In the genomic region with DNA sequence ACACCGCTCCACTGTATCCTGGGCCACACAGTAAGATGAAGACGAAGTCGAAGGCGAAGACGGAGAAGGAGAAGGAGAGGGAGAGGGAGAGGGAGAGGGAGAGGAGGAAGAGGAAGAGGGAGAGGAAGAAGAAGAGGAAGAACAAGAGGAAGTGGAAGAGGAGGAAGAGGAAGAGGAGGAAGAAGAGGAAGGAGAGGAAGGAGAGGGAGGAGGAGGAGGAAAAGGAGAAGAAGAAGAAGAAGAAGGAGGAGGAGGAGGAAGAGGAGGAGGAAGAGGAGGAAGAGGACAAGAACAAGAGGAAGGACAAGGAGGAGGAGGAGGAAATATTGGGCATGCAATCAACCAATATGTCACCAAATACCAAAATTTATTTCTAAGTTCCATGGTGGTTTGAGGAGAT, we compare ENCODE assay signal across 8 cellular contexts.
"Had no signal": no experiment of that assay in that cellular context is flagged by ENCODE, and none has a peak within 500 bp of the region (broad histone marks: within the 10 kb centered on the region; RNA-seq: fewer than 3 reads in every experiment).

No MANE protein-coding gene starts in this region.

- DNase-seq: GDM1, GF-D8 had no signal

- ATAC-seq: GM12878 had no signal

- FAIRE-seq: G401.6, GM12878, GM12891, GM12892, GM18507, GM19239 had no signal

- H3K4me3 ChIP-seq: GM12878 had no signal
